1 cellular context compared by ENCODE assay signal in genomic region chr21:43062955-43063664, GRCh38. TPM values are rescaled to one million over a fixed set of nuclear protein-coding genes. Genes with fewer than 3 reads are reported as not detected.
"Had no signal": no experiment of that assay in that cellular context is flagged by ENCODE, and none has a peak within 500 bp of the region (broad histone marks: within the 10 kb centered on the region; RNA-seq: fewer than 3 reads in every experiment).

No MANE protein-coding gene starts in this region.

RNA-seq across cellular contexts. Expression of gene CBS, which starts 12.5 kb away (rescaled TPM):
- total RNA-seq: HT-29 had no signal
